In the genomic region with DNA sequence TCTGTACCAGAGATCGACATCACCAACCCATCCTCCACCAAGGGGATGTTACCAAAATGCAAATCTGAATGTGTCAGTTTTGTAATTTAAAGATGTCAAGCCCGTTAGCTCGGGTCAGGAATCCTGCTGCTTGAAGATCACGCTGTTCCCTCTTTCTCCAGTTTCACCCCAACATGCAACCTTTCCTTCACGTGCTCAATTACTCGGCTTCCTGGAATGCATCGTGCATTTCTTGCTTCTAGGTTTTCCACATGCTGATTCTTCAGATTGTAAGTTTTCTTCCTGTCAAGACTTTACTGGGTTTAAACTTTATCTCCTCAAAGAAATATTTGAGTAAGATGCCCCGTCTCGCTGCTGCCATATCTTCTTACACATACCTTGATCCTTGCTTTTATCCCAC, we compare ENCODE assay signal across 26 cellular contexts.
"Had no signal": no experiment of that assay in that cellular context is flagged by ENCODE, and none has a peak within 500 bp of the region (broad histone marks: within the 10 kb centered on the region; RNA-seq: fewer than 3 reads in every experiment).

No MANE protein-coding gene starts in this region.

- H3K9me3 ChIP-seq: colonic mucosa, esophagus squamous epithelium, ovary, sigmoid colon, tibial nerve had no signal

- H3K36me3 Mint-ChIP-seq: activated CD8-positive, alpha-beta memory T cell treated with anti-CD3 and anti-CD28 coated beads, Interleukin-2, amount 10 ng/mL, durations not matched to agents 7 days and 5 days; activated naive CD4-positive, alpha-beta T cell treated with anti-CD3 and anti-CD28 coated beads, Interleukin-2, amount 50 U/mL, for 24 hours; natural killer cell treated with Interleukin-12 subunit alpha and Interleukin-12 subunit beta and Interleukin-15 and Interleukin-18, amount 100 ng/mL, for 72 hours; WTC11 had no signal

- H3K4me1 Mint-ChIP-seq: activated CD8-positive, alpha-beta memory T cell treated with anti-CD3 and anti-CD28 coated beads, Interleukin-2, amount 10 ng/mL, durations not matched to agents 7 days and 5 days; activated naive CD4-positive, alpha-beta T cell treated with anti-CD3 and anti-CD28 coated beads, Interleukin-2, amount 50 U/mL, for 24 hours; activated naive CD8-positive, alpha-beta T cell treated with anti-CD3 and anti-CD28 coated beads, Interleukin-2, amount 50 U/mL, for 24 hours had no signal

- H3K4me3 ChIP-seq: colonic mucosa, esophagus squamous epithelium, ovary, sigmoid colon, tibial nerve had no signal

- H3K27me3 ChIP-seq: colonic mucosa, esophagus squamous epithelium, ovary, sigmoid colon, tibial nerve had no signal

- H3K27ac ChIP-seq: colonic mucosa, epithelial cell of prostate, esophagus squamous epithelium, ovary, sigmoid colon, tibial nerve had no signal

- H3K9me3 Mint-ChIP-seq: activated naive CD4-positive, alpha-beta T cell treated with anti-CD3 and anti-CD28 coated beads, Interleukin-2, amount 50 U/mL, for 24 hours; activated naive CD8-positive, alpha-beta T cell treated with anti-CD3 and anti-CD28 coated beads, Interleukin-2, amount 50 U/mL, for 24 hours; activated T-helper 2 cell treated with anti-CD3 and anti-CD28 coated beads, Interferon-gamma antibody, Interleukin-2, Interleukin-4, amounts not matched to agents 10 μg/mL and 5 μg/mL and 100 μg/mL, durations not matched to agents 14 hours and 24 hours and 36 hours; WTC11 had no signal

- H3K36me3 ChIP-seq: colonic mucosa, esophagus squamous epithelium, ovary, sigmoid colon, tibial nerve had no signal

- H3K4me3 Mint-ChIP-seq: activated CD8-positive, alpha-beta memory T cell treated with anti-CD3 and anti-CD28 coated beads, Interleukin-2, amount 10 ng/mL, durations not matched to agents 7 days and 5 days; activated CD8-positive, alpha-beta T cell treated with anti-CD3 and anti-CD28 coated beads, Interleukin-2, amount 10 ng/mL, durations not matched to agents 7 days and 5 days; activated naive CD4-positive, alpha-beta T cell treated with anti-CD3 and anti-CD28 coated beads, Interleukin-2, amount 50 U/mL, for 24 hours; activated naive CD8-positive, alpha-beta T cell treated with anti-CD3 and anti-CD28 coated beads, Interleukin-2, amount 50 U/mL, for 24 hours; natural killer cell treated with Interleukin-12 subunit alpha and Interleukin-12 subunit beta and Interleukin-15 and Interleukin-18, amount 100 ng/mL, for 72 hours; WTC11 had no signal

- DNase-seq: activated CD4-positive, alpha-beta T cell treated with anti-CD3 and anti-CD28 coated beads for 1 hour; activated CD8-positive, alpha-beta memory T cell treated with anti-CD3 and anti-CD28 coated beads, Interleukin-2, amount 10 ng/mL, durations not matched to agents 7 days and 5 days; activated CD8-positive, alpha-beta T cell treated with anti-CD3 and anti-CD28 coated beads, Interleukin-2, amount 10 ng/mL, durations not matched to agents 7 days and 5 days; activated naive CD8-positive, alpha-beta T cell treated with anti-CD3 and anti-CD28 coated beads, Interleukin-2, amount 50 U/mL, for 24 hours; activated T-cell treated with anti-CD3 and anti-CD28 coated beads, Interleukin-2, amount 50 U/mL, for 48 hours; anterior cingulate cortex; colonic mucosa; effector CD8-positive, alpha-beta T cell; esophagus squamous epithelium; foreskin melanocyte; left colon; ovary; retina; sigmoid colon; small intestine; stimulated activated CD4-positive, alpha-beta T cell treated with anti-CD3 and anti-CD28 coated beads, Interleukin-1b, Interleukin-23, amount 100 ng/mL, for 48 hours; stimulated activated CD4-positive, alpha-beta T cell treated with anti-CD3 and anti-CD28 coated beads, Interleukin-4, amount 100 ng/mL, for 4 hours; stimulated activated naive CD4-positive, alpha-beta T cell; T-helper 2 cell had no signal

- H3K4me1 ChIP-seq: colonic mucosa, tibial nerve had no signal

- H3K27me3 Mint-ChIP-seq: activated CD8-positive, alpha-beta memory T cell treated with anti-CD3 and anti-CD28 coated beads, Interleukin-2, amount 10 ng/mL, durations not matched to agents 7 days and 5 days; natural killer cell treated with Interleukin-12 subunit alpha and Interleukin-12 subunit beta and Interleukin-15 and Interleukin-18, amount 100 ng/mL, for 72 hours; progenitor cell of endocrine pancreas had no signal

- H3K27ac Mint-ChIP-seq: activated CD8-positive, alpha-beta memory T cell treated with anti-CD3 and anti-CD28 coated beads, Interleukin-2, amount 10 ng/mL, durations not matched to agents 7 days and 5 days; activated CD8-positive, alpha-beta T cell treated with anti-CD3 and anti-CD28 coated beads, Interleukin-2, amount 10 ng/mL, durations not matched to agents 7 days and 5 days; activated naive CD4-positive, alpha-beta T cell treated with anti-CD3 and anti-CD28 coated beads, Interleukin-2, amount 50 U/mL, for 24 hours; activated naive CD8-positive, alpha-beta T cell treated with anti-CD3 and anti-CD28 coated beads, Interleukin-2, amount 50 U/mL, for 24 hours; activated T-helper 2 cell treated with anti-CD3 and anti-CD28 coated beads, Interferon-gamma antibody, Interleukin-2, Interleukin-4, amounts not matched to agents 10 μg/mL and 5 μg/mL and 100 μg/mL, durations not matched to agents 14 hours and 24 hours and 36 hours; natural killer cell treated with Interleukin-12 subunit alpha and Interleukin-12 subunit beta and Interleukin-15 and Interleukin-18, amount 100 ng/mL, for 72 hours; progenitor cell of endocrine pancreas; WTC11 had no signal

- ATAC-seq: activated CD8-positive, alpha-beta memory T cell treated with anti-CD3 and anti-CD28 coated beads, Interleukin-2, amount 10 ng/mL, durations not matched to agents 7 days and 5 days; activated CD8-positive, alpha-beta T cell treated with anti-CD3 and anti-CD28 coated beads, Interleukin-2, amount 10 ng/mL, durations not matched to agents 7 days and 5 days; activated naive CD8-positive, alpha-beta T cell treated with anti-CD3 and anti-CD28 coated beads, Interleukin-2, amount 50 U/mL, for 24 hours; left colon; natural killer cell treated with Interleukin-12 subunit alpha and Interleukin-12 subunit beta and Interleukin-15 and Interleukin-18, amount 100 ng/mL, for 72 hours; WTC11 had no signal
